Comparison of ENCODE assay signal across 9 cellular contexts in the genomic region with DNA sequence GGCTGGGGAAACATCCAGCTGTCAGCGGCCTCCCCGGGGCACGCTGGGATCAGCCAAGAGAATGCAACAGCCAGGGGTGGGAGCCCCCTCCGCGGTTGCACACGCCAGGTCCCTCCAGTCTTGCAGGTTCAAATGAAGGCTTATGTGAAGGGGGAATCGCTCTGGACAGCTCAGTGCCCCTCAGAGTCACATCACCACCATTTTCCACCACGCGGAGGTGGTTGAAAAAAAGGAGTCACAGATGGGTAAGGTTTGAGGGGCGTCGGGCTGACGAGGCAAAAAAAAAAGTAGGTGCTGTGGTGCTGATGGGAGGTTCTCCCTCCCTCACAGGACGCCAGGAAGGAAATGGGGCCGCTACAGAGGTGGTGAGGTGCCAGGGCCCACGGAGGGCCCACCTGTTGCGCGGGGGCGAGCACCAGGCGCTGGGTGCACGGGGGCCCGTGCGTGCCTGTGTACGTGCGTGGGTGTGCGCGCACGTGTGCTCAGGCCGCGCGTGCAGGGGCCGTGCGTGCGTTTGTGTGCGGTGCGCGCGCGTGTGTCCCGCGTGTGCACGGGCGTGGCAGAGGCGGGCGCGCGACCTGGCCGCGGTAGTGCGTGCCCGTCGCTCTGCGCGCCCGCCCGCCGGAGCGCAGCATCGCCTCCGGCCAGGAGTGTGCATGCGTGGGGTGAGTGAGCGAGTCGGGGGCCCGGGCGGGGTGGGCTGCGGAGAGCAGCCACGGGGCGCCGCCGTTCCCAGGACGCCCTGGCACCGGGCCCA. TPM values are rescaled to one million over a fixed set of nuclear protein-coding genes. Genes with fewer than 3 reads are reported as not detected.
DNase-seq lines count a peak whose midpoint lies in the region; ATAC-seq and TF ChIP-seq lines count a peak whose summit lies in the region.
"Had no signal": no experiment of that assay in that cellular context is flagged by ENCODE, and none has a peak within 500 bp of the region (broad histone marks: within the 10 kb centered on the region; RNA-seq: fewer than 3 reads in every experiment).

No MANE protein-coding gene starts in this region.

- H3K27me3 ChIP-seq in left ventricle myocardium inferior (ENCODE audit: low read depth) (peaks cover 13% of the 10 kb centered on the region), ascending aorta (peaks cover 4% of the 10 kb centered on the region), mesenchymal stem cell (ENCODE audit: control insufficient read depth in 1 of 2, insufficient read depth in 1 of 2, low read length in 2 of 2) (peaks cover 0 to 79% of the 10 kb centered on the region in 2 experiments), upper lobe of left lung (peaks cover 0 to 7% (median 2%) of the 10 kb centered on the region in 4 donors), HAP-1 (ENCODE audit: low read depth) (peaks cover 34% of the 10 kb centered on the region)

- 26% methylated on average over 40 of the region's 71 CpGs for WGBS in mesenchymal stem cell
- WGBS in upper lobe of left lung, 2 donors = 7 to 9% methylated on average over 34 to 55 of the region's 71 CpGs

- in situ Hi-C loops in HAP-1 (cut with MboI; ENCODE audit: low sequenced_read_pairs) = no loop called here

- peak overlapping the region; percentile 65 for H2BK120ac ChIP-seq in mesenchymal stem cell (ENCODE audit: low read depth, low read length)

- H3K18ac ChIP-seq in mesenchymal stem cell (ENCODE audit: low read depth in 1 of 2, low read length in 2 of 2) = peak overlapping the region; percentile 56 to 90

- intact Hi-C loops in left ventricle myocardium inferior (cut with micrococcal nuclease) = no loop called here
- intact Hi-C loops in left ventricle myocardium superior (cut with micrococcal nuclease) = no loop called here
- intact Hi-C loops in ascending aorta (cut with DNase I) = no loop called here

- H3K9ac ChIP-seq in mesenchymal stem cell (ENCODE audit: low read length) = no peak overlapping the region

- ATAC-seq in left ventricle myocardium superior (no peak), upper lobe of left lung (ENCODE audit: low FRiP score in 2 of 2) (no peak), GM19463 (IDR thresholded peaks at IDR 0.05; ENCODE audit: unreplicated experiment) (no peak)

- H2BK5ac ChIP-seq in mesenchymal stem cell (ENCODE audit: low read depth, low read length, poor library complexity, severe bottlenecking) = no peak overlapping the region

- peaks cover 96% of the 10 kb centered on the region for H3K4me1 ChIP-seq in left ventricle myocardium inferior
- H3K4me1 ChIP-seq in ascending aorta = peaks cover 21 to 24% of the 10 kb centered on the region in 2 donors
- peaks cover 46% of the 10 kb centered on the region for H3K4me1 ChIP-seq in mesenchymal stem cell (ENCODE audit: control insufficient read depth, insufficient read depth, low read depth, low read length)
- peaks cover 84 to 95% (median 86%) of the 10 kb centered on the region in 4 donors for H3K4me1 ChIP-seq in upper lobe of left lung
- H3K4me1 ChIP-seq in HAP-1 = no peaks in the 10 kb centered on the region; the same call in 1 of the 2 replicates

- no peak overlapping the region for H3K14ac ChIP-seq in mesenchymal stem cell (ENCODE audit: low read length in 2 of 2)

- H4K91ac ChIP-seq in mesenchymal stem cell (ENCODE audit: low read length) = peak overlapping the region; percentile 36

- no peaks in the 10 kb centered on the region for H3K36me3 ChIP-seq in left ventricle myocardium inferior
- no peaks in the 10 kb centered on the region for H3K36me3 ChIP-seq in ascending aorta
- peaks cover 0 to 35% of the 10 kb centered on the region in 2 experiments for H3K36me3 ChIP-seq in mesenchymal stem cell (ENCODE audit: control insufficient read depth in 1 of 2, insufficient read depth in 2 of 2, low read depth in 1 of 2, low read length in 2 of 2)
- H3K36me3 ChIP-seq in upper lobe of left lung = no peaks in the 10 kb centered on the region
- H3K36me3 ChIP-seq in HAP-1 (replicated peaks) = no peaks in the 10 kb centered on the region

- H2BK15ac ChIP-seq in mesenchymal stem cell (ENCODE audit: low read depth, poor library complexity, severe bottlenecking) = peak overlapping the region; percentile 71

- no peak overlapping the region for H2AK5ac ChIP-seq in mesenchymal stem cell (ENCODE audit: low read length, severe bottlenecking)

- H2AFZ ChIP-seq in mesenchymal stem cell (ENCODE audit: low read depth, low read length) = no peak overlapping the region

- H3K4me3 ChIP-seq in left ventricle myocardium inferior = peak overlapping the region; percentile 82
- peak overlapping the region; percentile 48 to 66 for H3K4me3 ChIP-seq in ascending aorta
- H3K4me3 ChIP-seq in mesenchymal stem cell (ENCODE audit: insufficient read depth in 1 of 2, low read depth in 1 of 2, low read length in 2 of 2) = peak overlapping the region in 1 of 2 experiments; percentile 77
- peak overlapping the region in 3 of 4 donors; percentile 58 to 79 (median 64) for H3K4me3 ChIP-seq in upper lobe of left lung
- no peak overlapping the region for H3K4me3 ChIP-seq in HAP-1

- peaks cover 12% of the 10 kb centered on the region for H3K79me1 ChIP-seq in mesenchymal stem cell (replicated peaks; ENCODE audit: low read length, poor library complexity, severe bottlenecking)

- no peak for TF ChIP-seq EP300 in upper lobe of left lung (IDR thresholded peaks at IDR 0.05)

- no peak overlapping the region for H3K23ac ChIP-seq in mesenchymal stem cell (ENCODE audit: low read length in 2 of 2)

- TF ChIP-seq CTCF in left ventricle myocardium inferior (IDR thresholded peaks at IDR 0.05; ENCODE audit: borderline replicate concordance) = no peak
- no peak for TF ChIP-seq CTCF in ascending aorta (IDR thresholded peaks at IDR 0.05)
- TF ChIP-seq CTCF in upper lobe of left lung (IDR thresholded peaks at IDR 0.05) = no peak

- H3K4me2 ChIP-seq in mesenchymal stem cell (ENCODE audit: low read length, poor library complexity, severe bottlenecking) = peak overlapping the region; percentile 72

- DNase-seq in left ventricle myocardium inferior = no peak
- no peak for DNase-seq in left ventricle myocardium superior
- no peak for DNase-seq in ascending aorta (ENCODE audit: low spot score in 2 of 2)
- DNase-seq in mesenchymal stem cell = no peak
- peak in 1 of 2 donors; percentile 87 for DNase-seq in upper lobe of left lung
- DNase-seq in GOT3 (lab: John Stamatoyannopoulos, UW) = no peak
- no peak for DNase-seq in HAP-1 (ENCODE audit: low spot score in 2 of 2)

- no peak overlapping the region for H3K4ac ChIP-seq in mesenchymal stem cell (ENCODE audit: low read depth in 1 of 2, low read length in 2 of 2)

- H3K27ac ChIP-seq in left ventricle myocardium inferior (replicated peaks) = peak overlapping the region; percentile 97
- H3K27ac ChIP-seq in ascending aorta = no peak overlapping the region
- H3K27ac ChIP-seq in mesenchymal stem cell (ENCODE audit: low read length, poor library complexity, severe bottlenecking) = peak overlapping the region; percentile 67
- H3K27ac ChIP-seq in upper lobe of left lung = peak overlapping the region; percentile 73 to 92 (median 81)
- H3K27ac ChIP-seq: HL-60 had no signal

- peak overlapping the region; percentile 30 for H4K8ac ChIP-seq in mesenchymal stem cell (ENCODE audit: low read length)

- H3K9me3 ChIP-seq in left ventricle myocardium inferior (replicated peaks) = no peaks in the 10 kb centered on the region
- no peaks in the 10 kb centered on the region for H3K9me3 ChIP-seq in ascending aorta
- H3K9me3 ChIP-seq in mesenchymal stem cell (ENCODE audit: control insufficient read depth, low read length) = no peaks in the 10 kb centered on the region
- H3K9me3 ChIP-seq in upper lobe of left lung = no peaks in the 10 kb centered on the region
- H3K9me3 ChIP-seq in HAP-1 = no peaks in the 10 kb centered on the region

- no peak for TF ChIP-seq POLR2A in upper lobe of left lung (IDR thresholded peaks at IDR 0.05)

- peak overlapping the region; percentile 29 to 87 for H2BK12ac ChIP-seq in mesenchymal stem cell (ENCODE audit: low read length in 2 of 2)

RNA-seq across cellular contexts. Expression of gene PDGFB, which starts 3.0 kb away (rescaled TPM):
- total RNA-seq in left ventricle myocardium inferior = 17.2 TPM
- total RNA-seq in left ventricle myocardium superior = 19.9 TPM
- 8.9 TPM for total RNA-seq in ascending aorta
- 3.4 TPM for polyA plus RNA-seq in mesenchymal stem cell (2013, experiment 1 of 2)
- 3.6 TPM for polyA plus RNA-seq in mesenchymal stem cell (2013, experiment 2 of 2)
- total RNA-seq in upper lobe of left lung = 10 to 100 TPM; 15.4 to 41.7 (median 24.1) TPM

Comparison
In these comparisons a context has a peak if more than half of its experiments do, and no peak if none do; other contexts are left out.
1. H3K27ac ChIP-seq: peak in left ventricle myocardium inferior (single experiment), mesenchymal stem cell (single experiment) and upper lobe of left lung (4 of 4); none in ascending aorta (0 of 2).